Comparison of ENCODE assay signal across 22 cellular contexts in the genomic region with DNA sequence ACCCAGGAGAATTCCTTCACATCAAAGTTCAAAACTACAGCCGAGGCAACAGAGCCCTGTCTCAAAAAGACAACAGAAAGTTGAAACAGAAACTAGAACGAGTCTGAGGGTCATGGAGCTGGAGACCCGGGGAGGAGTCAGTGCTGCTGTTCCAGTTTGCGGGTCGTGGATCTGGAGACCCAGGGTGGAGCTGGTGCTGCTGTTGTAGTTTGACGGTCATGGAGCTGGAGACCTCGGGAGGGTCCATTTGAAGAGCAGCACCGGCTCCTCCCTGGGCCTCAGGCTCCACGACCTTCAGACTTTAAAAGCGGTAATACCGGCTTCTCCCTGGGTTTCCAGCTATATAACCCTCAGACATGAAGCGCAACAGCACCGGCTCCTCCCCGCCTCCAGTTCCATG. TPM values are rescaled to one million over a fixed set of nuclear protein-coding genes. Genes with fewer than 3 reads are reported as not detected.
"Had no signal": no experiment of that assay in that cellular context is flagged by ENCODE, and none has a peak within 500 bp of the region (broad histone marks: within the 10 kb centered on the region; RNA-seq: fewer than 3 reads in every experiment).

No MANE protein-coding gene starts in this region.

- H3K4me1 ChIP-seq: foreskin keratinocyte, right atrium auricular region, tibial nerve had no signal

- DNase-seq: activated CD4-positive, alpha-beta T cell treated with anti-CD3 and anti-CD28 coated beads, Interleukin-2, amount 50 U/mL, for 4 hours; activated naive CD4-positive, alpha-beta T cell; activated naive CD8-positive, alpha-beta T cell treated with anti-CD3 and anti-CD28 coated beads, Interleukin-2, amount 10 ng/mL, durations not matched to agents 7 days and 5 days; activated T-cell treated with anti-CD3 and anti-CD28 coated beads for 4 hours; brain microvascular endothelial cell; cerebellar nuclear complex; effector memory CD4-positive, alpha-beta T cell; foreskin keratinocyte; head of caudate nucleus; left cardiac atrium; naive thymus-derived CD8-positive, alpha-beta T cell; occipital lobe; stimulated activated CD4-positive, alpha-beta T cell treated with anti-CD3 and anti-CD28 coated beads, Interleukin-4, amount 100 ng/mL, for 24 hours; stimulated activated naive CD4-positive, alpha-beta T cell treated with Interleukin-2 at 50 U/mL for 16 hours; substantia nigra had no signal

- H3K27ac Mint-ChIP-seq: activated naive CD8-positive, alpha-beta T cell treated with anti-CD3 and anti-CD28 coated beads, Interleukin-2, amount 10 ng/mL, durations not matched to agents 7 days and 5 days; dendritic cell treated with granulocyte-macrophage colony-stimulating factor and Interleukin-4, amounts not matched to agents 40 ng/mL and 50 ng/mL, for 4 days; progenitor cell of endocrine pancreas had no signal

- H3K36me3 ChIP-seq: brain microvascular endothelial cell, right atrium auricular region, tibial nerve had no signal

- H3K27me3 ChIP-seq: right atrium auricular region, tibial nerve had no signal

- H3K27ac ChIP-seq: brain microvascular endothelial cell, foreskin keratinocyte, right atrium auricular region, skin epidermis, tibial nerve had no signal

- H3K4me3 ChIP-seq: right atrium auricular region, skin epidermis, tibial nerve had no signal

- ATAC-seq: activated CD4-positive, CD25-positive, alpha-beta regulatory T cell treated with anti-CD3 and anti-CD28 coated beads, Interleukin-2, amount 50 U/mL, for 24 hours; foreskin keratinocyte; left cardiac atrium; naive thymus-derived CD8-positive, alpha-beta T cell had no signal

- H3K4me3 Mint-ChIP-seq: activated naive CD8-positive, alpha-beta T cell treated with anti-CD3 and anti-CD28 coated beads, Interleukin-2, amount 10 ng/mL, durations not matched to agents 7 days and 5 days; dendritic cell treated with granulocyte-macrophage colony-stimulating factor and Interleukin-4, amounts not matched to agents 40 ng/mL and 50 ng/mL, for 4 days; naive thymus-derived CD8-positive, alpha-beta T cell had no signal

RNA-seq across cellular contexts. Expression of gene LCN15, which starts 13.0 kb away (rescaled TPM):
- total RNA-seq: activated naive CD8-positive, alpha-beta T cell treated with anti-CD3 and anti-CD28 coated beads, Interleukin-2, amount 10 ng/mL, durations not matched to agents 7 days and 5 days; foreskin keratinocyte; lung microvascular endothelial cell; naive thymus-derived CD8-positive, alpha-beta T cell; occipital lobe; progenitor cell of endocrine pancreas; tibial nerve had no signal

RNA-seq across cellular contexts. Expression of gene CCDC183, which starts 18.8 kb away (rescaled TPM):
- total RNA-seq: foreskin keratinocyte had no signal

RNA-seq across cellular contexts. Expression of gene LCN8, which starts 19.3 kb away (rescaled TPM):
- total RNA-seq: activated naive CD8-positive, alpha-beta T cell treated with anti-CD3 and anti-CD28 coated beads, Interleukin-2, amount 10 ng/mL, durations not matched to agents 7 days and 5 days; foreskin keratinocyte; left cardiac atrium; lung microvascular endothelial cell; occipital lobe; progenitor cell of endocrine pancreas; right atrium auricular region had no signal

RNA-seq across cellular contexts. Expression of gene LCN6, which starts 29.0 kb away (rescaled TPM):
- total RNA-seq: activated naive CD8-positive, alpha-beta T cell treated with anti-CD3 and anti-CD28 coated beads, Interleukin-2, amount 10 ng/mL, durations not matched to agents 7 days and 5 days; foreskin keratinocyte; lung microvascular endothelial cell; naive thymus-derived CD8-positive, alpha-beta T cell; occipital lobe; progenitor cell of endocrine pancreas had no signal
